ENCODE assay signal across 8 cellular contexts in the genomic region with DNA sequence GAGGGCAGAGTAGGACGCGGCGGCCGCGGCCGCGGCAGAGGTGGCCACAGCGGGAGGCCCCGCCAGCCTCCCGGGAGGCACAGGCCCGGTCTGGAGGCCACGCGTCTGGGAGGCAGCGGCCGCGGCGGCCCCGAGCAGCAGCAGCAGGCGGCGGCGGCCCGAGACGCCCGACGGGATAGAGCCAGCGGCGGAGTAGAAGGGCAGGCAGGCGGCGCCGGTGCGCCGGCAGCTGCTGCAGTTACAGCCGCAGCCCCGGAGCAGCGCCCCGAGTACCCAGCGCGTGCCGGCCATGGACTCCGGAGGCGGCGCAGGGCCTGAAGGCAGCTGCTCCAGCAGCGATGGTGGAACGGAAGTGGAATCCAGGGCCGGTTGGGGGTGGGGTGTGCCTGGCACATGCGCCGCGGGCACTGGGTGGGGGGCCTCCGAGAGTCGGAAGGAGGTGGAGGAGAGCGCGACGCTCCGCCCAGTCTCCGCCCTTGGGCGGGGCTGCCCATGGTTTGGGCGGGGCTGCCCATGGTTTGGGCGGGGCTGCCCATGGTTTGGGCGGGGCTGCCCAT. TPM values are rescaled to one million over a fixed set of nuclear protein-coding genes. Genes with fewer than 3 reads are reported as not detected.
DNase-seq lines count a peak whose midpoint lies in the region; ATAC-seq and TF ChIP-seq lines count a peak whose summit lies in the region.

TSS of gene GRSF1 (minus strand) at position 354 of the 557 bp plus-strand sequence. CDS start at position 291, 63 bp downstream.

- peak in 1 of 2 donors; percentile 87 for TF ChIP-seq EP300 in tibial nerve (IDR thresholded peaks at IDR 0.05)

- no peak within 1 kb of the TSS for H3K23ac ChIP-seq in trophoblast cell (ENCODE audit: low read length)

- peak within 1 kb of the TSS; percentile 79 for H3K4me2 ChIP-seq in trophoblast cell (ENCODE audit: low read length)

- peak within 1 kb of the TSS; percentile 81 for H2BK5ac ChIP-seq in trophoblast cell (ENCODE audit: low read depth, low read length, poor library complexity)

- peaks cover 9% of the 10 kb centered on the region for H3K36me3 ChIP-seq in cardiac muscle cell
- H3K36me3 ChIP-seq in trophoblast cell (ENCODE audit: control insufficient read depth in 1 of 2, insufficient read depth in 2 of 2, low read length in 2 of 2) = peaks cover 9% of the 10 kb centered on the region in 2 experiments
- peaks cover 0 to 13% (median 0%) of the 10 kb centered on the region in 3 donors for H3K36me3 ChIP-seq in tibial nerve

- H3K4me3 ChIP-seq in cardiac muscle cell (peak within 1 kb of the TSS; percentile 96), trophoblast cell (ENCODE audit: low read depth, low read length) (peak within 1 kb of the TSS; percentile 95), tibial nerve (peak within 1 kb of the TSS; percentile 87 to 100 (median 94))

- H2BK120ac ChIP-seq in trophoblast cell (ENCODE audit: insufficient read depth, low read length, poor library complexity) = peak within 1 kb of the TSS; percentile 70

- peak; percentile 23 to 76 for TF ChIP-seq POLR2A in tibial nerve (IDR thresholded peaks at IDR 0.05)

- peak within 1 kb of the TSS; percentile 92 for H3K14ac ChIP-seq in trophoblast cell (ENCODE audit: low read length)

- H3K4me1 ChIP-seq in cardiac muscle cell (ENCODE audit: low read depth) (peaks cover 10% of the 10 kb centered on the region), trophoblast cell (ENCODE audit: control insufficient read depth in 1 of 2, insufficient read depth in 2 of 2, low read length in 2 of 2) (peaks cover 2 to 3% of the 10 kb centered on the region in 2 experiments), tibial nerve (peaks cover 0 to 28% (median 16%) of the 10 kb centered on the region in 4 donors)

- peak; percentile 69 for ATAC-seq in HG02610 (IDR thresholded peaks at IDR 0.05; ENCODE audit: unreplicated experiment)

- no CpG with 5 or more reads among the region's 59 CpGs for WGBS in trophoblast cell (ENCODE audit: extremely low coverage, insufficient coverage, insufficient read length)
- 0 to 2% methylated on average over 8 to 11 of the region's 59 CpGs for WGBS in tibial nerve, 2 donors

- peaks cover 24% of the 10 kb centered on the region for H3K79me2 ChIP-seq in trophoblast cell (ENCODE audit: control insufficient read depth, insufficient read depth, low read length, poor library complexity)

- H3K9me3 ChIP-seq in cardiac muscle cell (ENCODE audit: low read depth) = no peaks in the 10 kb centered on the region
- H3K9me3 ChIP-seq in trophoblast cell (ENCODE audit: insufficient read depth, low read depth, low read length) = no peaks in the 10 kb centered on the region
- H3K9me3 ChIP-seq in tibial nerve = no peaks in the 10 kb centered on the region

- no peak within 1 kb of the TSS for H2BK12ac ChIP-seq in trophoblast cell (ENCODE audit: low read length)

- peak within 1 kb of the TSS; percentile 98 for H3K9ac ChIP-seq in trophoblast cell (ENCODE audit: low read length)

- peak within 1 kb of the TSS; percentile 95 for H4K12ac ChIP-seq in trophoblast cell (ENCODE audit: low read depth, low read length)

- peak within 1 kb of the TSS; percentile 13 for H3K18ac ChIP-seq in trophoblast cell (ENCODE audit: low read length)

- TF ChIP-seq CTCF in GM12872 (IDR thresholded peaks at IDR 0.05; ENCODE audit: insufficient read depth, low read depth, low read length) (peak; percentile 26; the same call in 1 of the 3 replicates), cardiac muscle cell (IDR thresholded peaks at IDR 0.05; ENCODE audit: low read depth, low read length) (no peak), tibial nerve (IDR thresholded peaks at IDR 0.05) (peak in 4 of 5 experiments; percentile 4 to 33 (median 19))

- peak within 1 kb of the TSS; percentile 49 for H2AK5ac ChIP-seq in trophoblast cell (ENCODE audit: low read length)

- H3K27ac ChIP-seq in cardiac muscle cell (peak within 1 kb of the TSS; percentile 95), trophoblast cell (ENCODE audit: low read depth, low read length) (peak within 1 kb of the TSS; percentile 52), tibial nerve (peak within 1 kb of the TSS; percentile 78 to 96 (median 93))

- H3K27me3 ChIP-seq in cardiac muscle cell (peaks cover 3% of the 10 kb centered on the region), trophoblast cell (ENCODE audit: insufficient read depth, low read length) (no peaks in the 10 kb centered on the region), tibial nerve (no peaks in the 10 kb centered on the region)

- H4K8ac ChIP-seq in trophoblast cell (ENCODE audit: low read depth, low read length) = peak within 1 kb of the TSS; percentile 81

- H3K79me1 ChIP-seq in trophoblast cell (ENCODE audit: low read length) = peaks cover 10% of the 10 kb centered on the region

- H4K91ac ChIP-seq in trophoblast cell (ENCODE audit: low read depth, low read length) = peak within 1 kb of the TSS; percentile 93

- H2AFZ ChIP-seq in trophoblast cell (ENCODE audit: insufficient read depth, low read length, poor library complexity) = peak within 1 kb of the TSS; percentile 38

- peak within 1 kb of the TSS; percentile 80 for H3K4ac ChIP-seq in trophoblast cell (ENCODE audit: low read depth, low read length)

- peak; percentile 82 for DNase-seq in NCI-H1092 treated with DMSO at 0.1 percent for 48 hours (lab: John Stamatoyannopoulos, UW)
- DNase-seq in SW 1271 (lab: John Stamatoyannopoulos, UW) = peak; percentile 39 to 59
- DNase-seq in activated naive CD8-positive, alpha-beta T cell treated with anti-CD3 and anti-CD28 coated beads, Interleukin-2, amount 50 U/mL, for 16 hours (ENCODE audit: low read depth, low spot score) = peak; percentile 83
- peak; percentile 95 to 96 for DNase-seq in cardiac muscle cell (ENCODE audit: low read depth in 1 of 2, low spot score in 1 of 2)
- DNase-seq in trophoblast cell = peak; percentile 84 to 91
- peak; percentile 87 to 88 for DNase-seq in tibial nerve (ENCODE audit: low spot score in 2 of 2)

RNA-seq across cellular contexts. Expression of gene GRSF1, which starts in this region (rescaled TPM):
- total RNA-seq in cardiac muscle cell (84.9 and 90.3 TPM in 2 replicates), tibial nerve (10 to 100 TPM; 33.3 to 45.9 (median 40.6) TPM)
- polyA plus RNA-seq in cardiac muscle cell = 153 and 185 TPM in 2 replicates
- 44.5 and 46.4 TPM in 2 replicates for polyA plus RNA-seq in trophoblast cell (2013)

Comparison
In these comparisons a context has a peak if more than half of its experiments do, and no peak if none do; other contexts are left out.
1. Peak in every context shown above with its lines: DNase-seq, ATAC-seq, H3K4me3 ChIP-seq and H3K27ac ChIP-seq.